ENCODE assay signal across 1 cellular context in the genomic region with DNA sequence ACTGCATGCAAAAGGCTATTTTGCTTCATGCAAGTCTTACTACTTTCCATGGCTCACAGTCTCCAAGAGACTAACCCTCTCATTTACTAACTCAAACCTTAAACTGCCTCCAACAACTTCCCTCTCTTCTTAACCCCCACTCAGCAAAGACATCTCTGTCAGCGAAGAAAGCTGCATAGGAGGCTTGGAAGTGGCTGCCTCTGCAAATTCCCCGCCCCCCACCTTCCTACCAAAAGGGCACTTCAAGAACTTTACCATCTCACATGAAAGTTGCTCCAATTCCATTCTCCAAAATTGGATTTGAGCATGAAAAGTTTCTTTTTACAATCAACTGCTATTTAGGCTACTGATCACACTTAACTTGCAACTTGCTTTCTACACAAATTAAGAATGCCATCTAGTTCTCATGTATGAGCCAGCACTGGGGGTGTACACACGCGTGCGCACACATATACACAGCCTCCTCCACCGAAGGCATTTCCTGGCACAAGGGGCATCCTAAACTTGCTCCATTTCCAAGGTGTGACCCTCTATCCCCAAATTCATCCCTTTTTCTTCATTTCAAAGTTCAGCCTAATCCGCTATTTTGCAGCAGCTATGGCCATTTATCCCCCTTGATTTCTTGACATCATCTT.
TF ChIP-seq lines count a peak whose summit lies in the region.

No MANE protein-coding gene starts in this region.

TF ChIP-seq in GM23338, 12 proteins besides CTCF, POLR2A, EP300 and RAD21 (continued from another document):
- TF ChIP-seq, protein P1, sequence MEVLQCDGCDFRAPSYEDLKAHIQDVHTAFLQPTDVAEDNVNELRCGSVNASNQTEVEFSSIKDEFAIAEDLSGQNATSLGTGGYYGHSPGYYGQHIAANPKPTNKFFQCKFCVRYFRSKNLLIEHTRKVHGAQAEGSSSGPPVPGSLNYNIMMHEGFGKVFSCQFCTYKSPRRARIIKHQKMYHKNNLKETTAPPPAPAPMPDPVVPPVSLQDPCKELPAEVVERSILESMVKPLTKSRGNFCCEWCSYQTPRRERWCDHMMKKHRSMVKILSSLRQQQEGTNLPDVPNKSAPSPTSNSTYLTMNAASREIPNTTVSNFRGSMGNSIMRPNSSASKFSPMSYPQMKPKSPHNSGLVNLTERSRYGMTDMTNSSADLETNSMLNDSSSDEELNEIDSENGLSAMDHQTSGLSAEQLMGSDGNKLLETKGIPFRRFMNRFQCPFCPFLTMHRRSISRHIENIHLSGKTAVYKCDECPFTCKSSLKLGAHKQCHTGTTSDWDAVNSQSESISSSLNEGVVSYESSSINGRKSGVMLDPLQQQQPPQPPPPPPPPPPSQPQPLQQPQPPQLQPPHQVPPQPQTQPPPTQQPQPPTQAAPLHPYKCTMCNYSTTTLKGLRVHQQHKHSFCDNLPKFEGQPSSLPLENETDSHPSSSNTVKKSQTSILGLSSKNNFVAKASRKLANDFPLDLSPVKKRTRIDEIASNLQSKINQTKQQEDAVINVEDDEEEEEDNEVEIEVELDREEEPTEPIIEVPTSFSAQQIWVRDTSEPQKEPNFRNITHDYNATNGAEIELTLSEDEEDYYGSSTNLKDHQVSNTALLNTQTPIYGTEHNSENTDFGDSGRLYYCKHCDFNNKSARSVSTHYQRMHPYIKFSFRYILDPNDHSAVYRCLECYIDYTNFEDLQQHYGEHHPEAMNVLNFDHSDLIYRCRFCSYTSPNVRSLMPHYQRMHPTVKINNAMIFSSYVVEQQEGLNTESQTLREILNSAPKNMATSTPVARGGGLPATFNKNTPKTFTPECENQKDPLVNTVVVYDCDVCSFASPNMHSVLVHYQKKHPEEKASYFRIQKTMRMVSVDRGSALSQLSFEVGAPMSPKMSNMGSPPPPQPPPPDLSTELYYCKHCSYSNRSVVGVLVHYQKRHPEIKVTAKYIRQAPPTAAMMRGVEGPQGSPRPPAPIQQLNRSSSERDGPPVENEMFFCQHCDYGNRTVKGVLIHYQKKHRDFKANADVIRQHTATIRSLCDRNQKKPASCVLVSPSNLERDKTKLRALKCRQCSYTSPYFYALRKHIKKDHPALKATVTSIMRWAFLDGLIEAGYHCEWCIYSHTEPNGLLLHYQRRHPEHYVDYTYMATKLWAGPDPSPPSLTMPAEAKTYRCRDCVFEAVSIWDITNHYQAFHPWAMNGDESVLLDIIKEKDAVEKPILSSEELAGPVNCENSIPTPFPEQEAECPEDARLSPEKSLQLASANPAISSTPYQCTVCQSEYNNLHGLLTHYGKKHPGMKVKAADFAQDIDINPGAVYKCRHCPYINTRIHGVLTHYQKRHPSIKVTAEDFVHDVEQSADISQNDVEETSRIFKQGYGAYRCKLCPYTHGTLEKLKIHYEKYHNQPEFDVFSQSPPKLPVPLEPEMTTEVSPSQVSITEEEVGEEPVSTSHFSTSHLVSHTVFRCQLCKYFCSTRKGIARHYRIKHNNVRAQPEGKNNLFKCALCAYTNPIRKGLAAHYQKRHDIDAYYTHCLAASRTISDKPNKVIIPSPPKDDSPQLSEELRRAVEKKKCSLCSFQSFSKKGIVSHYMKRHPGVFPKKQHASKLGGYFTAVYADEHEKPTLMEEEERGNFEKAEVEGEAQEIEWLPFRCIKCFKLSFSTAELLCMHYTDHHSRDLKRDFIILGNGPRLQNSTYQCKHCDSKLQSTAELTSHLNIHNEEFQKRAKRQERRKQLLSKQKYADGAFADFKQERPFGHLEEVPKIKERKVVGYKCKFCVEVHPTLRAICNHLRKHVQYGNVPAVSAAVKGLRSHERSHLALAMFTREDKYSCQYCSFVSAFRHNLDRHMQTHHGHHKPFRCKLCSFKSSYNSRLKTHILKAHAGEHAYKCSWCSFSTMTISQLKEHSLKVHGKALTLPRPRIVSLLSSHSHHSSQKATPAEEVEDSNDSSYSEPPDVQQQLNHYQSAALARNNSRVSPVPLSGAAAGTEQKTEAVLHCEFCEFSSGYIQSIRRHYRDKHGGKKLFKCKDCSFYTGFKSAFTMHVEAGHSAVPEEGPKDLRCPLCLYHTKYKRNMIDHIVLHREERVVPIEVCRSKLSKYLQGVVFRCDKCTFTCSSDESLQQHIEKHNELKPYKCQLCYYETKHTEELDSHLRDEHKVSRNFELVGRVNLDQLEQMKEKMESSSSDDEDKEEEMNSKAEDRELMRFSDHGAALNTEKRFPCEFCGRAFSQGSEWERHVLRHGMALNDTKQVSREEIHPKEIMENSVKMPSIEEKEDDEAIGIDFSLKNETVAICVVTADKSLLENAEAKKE (CRISPR knock-in tag; IDR thresholded peaks at IDR 0.05), result no peak
- TF ChIP-seq CREB1 (CRISPR knock-in tag; IDR thresholded peaks at IDR 0.05; ENCODE audit: low read depth) (no peak), ZNF331 (CRISPR knock-in tag; IDR thresholded peaks at IDR 0.05; ENCODE audit: low read depth) (no peak), JUNB (IDR thresholded peaks at IDR 0.05; ENCODE audit: unreplicated experiment) (no peak), NANOG (IDR thresholded peaks at IDR 0.05; ENCODE audit: borderline replicate concordance) (no peak), STAT1 (IDR thresholded peaks at IDR 0.05; ENCODE audit: unreplicated experiment) (no peak)
- TF ChIP-seq, protein P2, sequence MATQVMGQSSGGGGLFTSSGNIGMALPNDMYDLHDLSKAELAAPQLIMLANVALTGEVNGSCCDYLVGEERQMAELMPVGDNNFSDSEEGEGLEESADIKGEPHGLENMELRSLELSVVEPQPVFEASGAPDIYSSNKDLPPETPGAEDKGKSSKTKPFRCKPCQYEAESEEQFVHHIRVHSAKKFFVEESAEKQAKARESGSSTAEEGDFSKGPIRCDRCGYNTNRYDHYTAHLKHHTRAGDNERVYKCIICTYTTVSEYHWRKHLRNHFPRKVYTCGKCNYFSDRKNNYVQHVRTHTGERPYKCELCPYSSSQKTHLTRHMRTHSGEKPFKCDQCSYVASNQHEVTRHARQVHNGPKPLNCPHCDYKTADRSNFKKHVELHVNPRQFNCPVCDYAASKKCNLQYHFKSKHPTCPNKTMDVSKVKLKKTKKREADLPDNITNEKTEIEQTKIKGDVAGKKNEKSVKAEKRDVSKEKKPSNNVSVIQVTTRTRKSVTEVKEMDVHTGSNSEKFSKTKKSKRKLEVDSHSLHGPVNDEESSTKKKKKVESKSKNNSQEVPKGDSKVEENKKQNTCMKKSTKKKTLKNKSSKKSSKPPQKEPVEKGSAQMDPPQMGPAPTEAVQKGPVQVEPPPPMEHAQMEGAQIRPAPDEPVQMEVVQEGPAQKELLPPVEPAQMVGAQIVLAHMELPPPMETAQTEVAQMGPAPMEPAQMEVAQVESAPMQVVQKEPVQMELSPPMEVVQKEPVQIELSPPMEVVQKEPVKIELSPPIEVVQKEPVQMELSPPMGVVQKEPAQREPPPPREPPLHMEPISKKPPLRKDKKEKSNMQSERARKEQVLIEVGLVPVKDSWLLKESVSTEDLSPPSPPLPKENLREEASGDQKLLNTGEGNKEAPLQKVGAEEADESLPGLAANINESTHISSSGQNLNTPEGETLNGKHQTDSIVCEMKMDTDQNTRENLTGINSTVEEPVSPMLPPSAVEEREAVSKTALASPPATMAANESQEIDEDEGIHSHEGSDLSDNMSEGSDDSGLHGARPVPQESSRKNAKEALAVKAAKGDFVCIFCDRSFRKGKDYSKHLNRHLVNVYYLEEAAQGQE (IDR thresholded peaks at IDR 0.05; ENCODE audit: unreplicated experiment), result no peak
- TF ChIP-seq, protein P3, sequence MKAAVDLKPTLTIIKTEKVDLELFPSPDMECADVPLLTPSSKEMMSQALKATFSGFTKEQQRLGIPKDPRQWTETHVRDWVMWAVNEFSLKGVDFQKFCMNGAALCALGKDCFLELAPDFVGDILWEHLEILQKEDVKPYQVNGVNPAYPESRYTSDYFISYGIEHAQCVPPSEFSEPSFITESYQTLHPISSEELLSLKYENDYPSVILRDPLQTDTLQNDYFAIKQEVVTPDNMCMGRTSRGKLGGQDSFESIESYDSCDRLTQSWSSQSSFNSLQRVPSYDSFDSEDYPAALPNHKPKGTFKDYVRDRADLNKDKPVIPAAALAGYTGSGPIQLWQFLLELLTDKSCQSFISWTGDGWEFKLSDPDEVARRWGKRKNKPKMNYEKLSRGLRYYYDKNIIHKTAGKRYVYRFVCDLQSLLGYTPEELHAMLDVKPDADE (IDR thresholded peaks at IDR 0.05), result no peak
TF ChIP-seq in GM23338: peak in this region for 0.
